22 cellular contexts compared by ENCODE assay signal in genomic region chr12:5773550-5773949, GRCh38.
DNase-seq lines count a peak whose midpoint lies in the region; ATAC-seq and TF ChIP-seq lines count a peak whose summit lies in the region.
"Had no signal": no experiment of that assay in that cellular context is flagged by ENCODE, and none has a peak within 500 bp of the region (broad histone marks: within the 10 kb centered on the region; RNA-seq: fewer than 3 reads in every experiment).

No MANE protein-coding gene starts in this region.

- no peaks in the 10 kb centered on the region for H3K36me3 ChIP-seq in A673 (ENCODE audit: insufficient read depth, low read length, poor library complexity, severe bottlenecking)
- H3K36me3 ChIP-seq in H7 (replicated peaks; ENCODE audit: control insufficient read depth, insufficient read depth, low read length): no peaks in the 10 kb centered on the region
- H3K36me3 ChIP-seq: Peyer's patch had no signal

- H3K27ac ChIP-seq in A673 (ENCODE audit: low read depth, low read length, poor library complexity, severe bottlenecking) (no peak overlapping the region), coronary artery (no peak overlapping the region)
- H3K27ac ChIP-seq: GM23248, Peyer's patch had no signal

- H3K27me3 ChIP-seq in A673 (replicated peaks; ENCODE audit: insufficient read depth, low read depth, low read length, poor library complexity): peaks cover 67% of the 10 kb centered on the region
- H3K27me3 ChIP-seq in H7 (ENCODE audit: control insufficient read depth, insufficient read depth, low read length): no peaks in the 10 kb centered on the region
- H3K27me3 ChIP-seq: Peyer's patch had no signal

- H3K4me3 ChIP-seq in A673 (ENCODE audit: low read depth, low read length, poor library complexity, severe bottlenecking) (no peak overlapping the region), H7 (ENCODE audit: insufficient read depth, low read depth, low read length) (no peak overlapping the region), coronary artery (no peak overlapping the region)
- H3K4me3 ChIP-seq: GM12878, GM23248, Peyer's patch had no signal

- no peaks in the 10 kb centered on the region for H3K9me3 ChIP-seq in A673 (ENCODE audit: low read depth, low read length, poor library complexity, severe bottlenecking)
- H3K9me3 ChIP-seq: Peyer's patch had no signal

- BruUV-seq in A673 (replicated peaks; lab: Mats Ljungman, UMichigan): no TSS peak

- H3K4me1 ChIP-seq in A673 (ENCODE audit: insufficient read depth, low read length, poor library complexity, severe bottlenecking): no peaks in the 10 kb centered on the region

- H3K27ac Mint-ChIP-seq in WTC11: no peak overlapping the region
- H3K27ac Mint-ChIP-seq: CD14-positive monocyte, T-cell had no signal

- H3K36me3 Mint-ChIP-seq in WTC11: no peaks in the 10 kb centered on the region
- H3K36me3 Mint-ChIP-seq: CD14-positive monocyte, T-cell had no signal

- intact Hi-C loops in A673 (cut with micrococcal nuclease; ENCODE audit: unreplicated experiment): no loop called here

- no peak for DNase-seq in A673 (ENCODE audit: low spot score)
- peak; percentile 52 for DNase-seq in H7
- DNase-seq in WTC11 (ENCODE audit: low spot score): peak; percentile 20
- DNase-seq in iPS-NIHi7 (ENCODE audit: extremely low spot score): peak; percentile 50
- DNase-seq in coronary artery (ENCODE audit: low spot score): no peak
- DNase-seq in inferior parietal cortex (ENCODE audit: extremely low spot score): no peak
- no peak for DNase-seq in NCI-H1417 treated with DMSO at 0.1 percent for 48 hours (lab: John Stamatoyannopoulos, UW)
- DNase-seq: EL, GM23248, MM.1S, NCI-H1048, NCI-H1436, NCI-H2029, NCI-H226, NCI-H510A treated with DMSO at 0.1 percent for 48 hours, NCI-H748 treated with DMSO at 0.1 percent for 48 hours, Peyer's patch, T-cell had no signal

- ATAC-seq in WTC11: peak; percentile 53
- ATAC-seq in GM18858 (IDR thresholded peaks at IDR 0.05; ENCODE audit: unreplicated experiment): no peak
- ATAC-seq: GM12878, SK-N-SH treated with all-trans-retinoic acid at 6 μM for 48 hours, T-cell had no signal

- H3K4me1 Mint-ChIP-seq in WTC11: no peaks in the 10 kb centered on the region
- H3K4me1 Mint-ChIP-seq: CD14-positive monocyte, T-cell had no signal

- no peaks in the 10 kb centered on the region for H3K27me3 Mint-ChIP-seq in WTC11 (ENCODE audit: low read depth)

- CTCF ChIA-PET in A673 (lab: Charles Lee) (no interaction called here), WTC11 (lab: Charles Lee) (interaction anchor here (0.6 to 1.7 kb wide), 5 partner anchors 15 to 345 kb away, joined by 3 to 8 read pairs (median 4); no protein-coding TSS in a partner anchor)

- TF ChIP-seq CTCF in A673 (conservative IDR thresholded peaks at IDR 0.05; ENCODE audit: low read depth, low read length) (peak; percentile 15; the same call in 1 of the 2 replicates), WTC11 (IDR thresholded peaks at IDR 0.05) (no peak), coronary artery (IDR thresholded peaks at IDR 0.05) (no peak)

- POLR2A ChIA-PET in A673 (lab: Charles Lee; ENCODE audit: low non-redundant PET): no interaction called here
- POLR2A ChIA-PET in WTC11 (lab: Charles Lee): no interaction called here

- H3K9me3 Mint-ChIP-seq in WTC11: no peaks in the 10 kb centered on the region
- H3K9me3 Mint-ChIP-seq: T-cell had no signal

- no peak overlapping the region for H3K4me3 Mint-ChIP-seq in WTC11
- H3K4me3 Mint-ChIP-seq: CD14-positive monocyte, T-cell had no signal

TF ChIP-seq in WTC11, 78 proteins besides CTCF, POLR2A, EP300 and RAD21:
- TF ChIP-seq, protein P1, sequence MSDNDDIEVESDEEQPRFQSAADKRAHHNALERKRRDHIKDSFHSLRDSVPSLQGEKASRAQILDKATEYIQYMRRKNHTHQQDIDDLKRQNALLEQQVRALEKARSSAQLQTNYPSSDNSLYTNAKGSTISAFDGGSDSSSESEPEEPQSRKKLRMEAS (CRISPR knock-in tag; IDR thresholded peaks at IDR 0.05): no peak
- TF ChIP-seq STAT6 (CRISPR knock-in tag; conservative IDR thresholded peaks at IDR 0.05; ENCODE audit: low read depth): no peak
- TF ChIP-seq E2F1 (CRISPR knock-in tag; IDR thresholded peaks at IDR 0.05): no peak
- no peak for TF ChIP-seq ZNF138 (CRISPR knock-in tag; conservative IDR thresholded peaks at IDR 0.05)
TF ChIP-seq in WTC11: peak in this region for 0.

Comparison
In these comparisons a context has a peak if more than half of its experiments do, and no peak if none do; other contexts are left out.
1. DNase-seq: peak in H7 (single experiment), WTC11 (single experiment) and iPS-NIHi7 (single experiment); none in A673 (single experiment), coronary artery (single experiment), inferior parietal cortex (single experiment) and NCI-H1417 treated with DMSO at 0.1 percent for 48 hours (single experiment).